ENCODE assay signal across 29 cellular contexts in the genomic region with DNA sequence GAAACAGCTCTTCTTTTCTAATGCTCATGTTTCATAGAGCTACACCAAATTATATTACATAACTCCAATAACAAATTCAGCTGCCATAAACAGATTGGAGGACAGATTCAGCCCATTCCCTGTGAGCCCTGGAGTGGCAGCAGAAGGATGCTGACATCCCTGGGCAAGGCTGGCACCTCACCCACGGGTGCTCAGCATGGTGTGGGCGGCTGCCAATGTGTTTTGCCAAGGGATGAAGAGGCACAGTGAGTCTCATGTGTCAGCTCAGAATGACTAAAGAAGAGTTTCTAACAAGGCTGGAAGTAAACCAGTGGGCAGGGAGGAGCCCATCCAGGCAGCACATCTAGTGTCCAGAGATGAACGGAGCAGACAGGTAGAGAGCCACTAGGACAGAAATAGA.
"Had no signal": no experiment of that assay in that cellular context is flagged by ENCODE, and none has a peak within 500 bp of the region (broad histone marks: within the 10 kb centered on the region; RNA-seq: fewer than 3 reads in every experiment).

No MANE protein-coding gene starts in this region.

- H3K27me3 ChIP-seq: adrenal gland, ascending aorta, esophagus squamous epithelium, neutrophil, ovary, thyroid gland, upper lobe of right lung had no signal

- H3K36me3 ChIP-seq: adrenal gland, ascending aorta, esophagus squamous epithelium, neutrophil, ovary, thyroid gland, upper lobe of right lung, WERI-Rb-1 had no signal

- H3K9me3 ChIP-seq: adrenal gland, esophagus squamous epithelium, neutrophil, ovary, psoas muscle, thyroid gland, upper lobe of right lung had no signal

- DNase-seq: activated CD4-positive, alpha-beta T cell treated with anti-CD3 and anti-CD28 coated beads for 48 hours; activated CD4-positive, alpha-beta T cell treated with anti-CD3 and anti-CD28 coated beads, Interleukin-2, amount 50 U/mL, for 48 hours; activated CD8-positive, alpha-beta memory T cell treated with anti-CD3 and anti-CD28 coated beads for 24 hours; activated effector memory CD4-positive, alpha-beta T cell treated with Interleukin-2 at 50 U/mL for 16 hours; activated naive CD4-positive, alpha-beta T cell treated with anti-CD3 and anti-CD28 coated beads for 36 hours; activated naive CD8-positive, alpha-beta T cell treated with anti-CD3 and anti-CD28 coated beads for 36 hours; adrenal gland; effector CD4-positive, alpha-beta T cell; esophagus squamous epithelium; foreskin melanocyte; islet precursor cell; left ventricle myocardium superior; naive B cell; nephron progenitor cell; ovary; psoas muscle; stimulated activated CD4-positive, alpha-beta T cell treated with anti-CD3 and anti-CD28 coated beads, Interleukin-1b, Interleukin-23, amount 100 ng/mL, for 48 hours; stimulated activated CD4-positive, alpha-beta T cell treated with anti-CD3 and anti-CD28 coated beads, Interleukin-4, amount 100 ng/mL, for 4 hours; stimulated activated CD8-positive, alpha-beta memory T cell treated with anti-CD3 and anti-CD28 coated beads, Interleukin-4, amount 100 ng/mL, for 48 hours; stimulated activated naive CD8-positive, alpha-beta T cell treated with anti-CD3 and anti-CD28 coated beads, Interleukin-15, amount 100 ng/mL, for 72 hours; T-helper 9 cell; thyroid gland; upper lobe of right lung; WERI-Rb-1 had no signal

- H3K4me3 ChIP-seq: adrenal gland, ascending aorta, esophagus squamous epithelium, ovary, psoas muscle, smooth muscle cell, thyroid gland, upper lobe of right lung had no signal

- H3K27ac ChIP-seq: adrenal gland, ascending aorta, esophagus squamous epithelium, neutrophil, ovary, psoas muscle, thyroid gland, upper lobe of right lung, WERI-Rb-1 had no signal

- H3K4me1 ChIP-seq: ascending aorta, esophagus squamous epithelium, psoas muscle, thyroid gland, upper lobe of right lung had no signal

- ATAC-seq: activated CD4-positive, CD25-positive, alpha-beta regulatory T cell treated with anti-CD3 and anti-CD28 coated beads, Interleukin-2, amount 50 U/mL, for 24 hours; left ventricle myocardium superior; stimulated activated memory B cell treated with anti-CD40 and anti-IgM and Interleukin-4, amounts not matched to agents 10 μg/mL and 1 μg/mL and 100 μg/mL, for 72 hours; stimulated activated naive CD8-positive, alpha-beta T cell treated with anti-CD3 and anti-CD28 coated beads, Interleukin-15, amount 100 ng/mL, for 72 hours; upper lobe of right lung had no signal
